In the genomic region with DNA sequence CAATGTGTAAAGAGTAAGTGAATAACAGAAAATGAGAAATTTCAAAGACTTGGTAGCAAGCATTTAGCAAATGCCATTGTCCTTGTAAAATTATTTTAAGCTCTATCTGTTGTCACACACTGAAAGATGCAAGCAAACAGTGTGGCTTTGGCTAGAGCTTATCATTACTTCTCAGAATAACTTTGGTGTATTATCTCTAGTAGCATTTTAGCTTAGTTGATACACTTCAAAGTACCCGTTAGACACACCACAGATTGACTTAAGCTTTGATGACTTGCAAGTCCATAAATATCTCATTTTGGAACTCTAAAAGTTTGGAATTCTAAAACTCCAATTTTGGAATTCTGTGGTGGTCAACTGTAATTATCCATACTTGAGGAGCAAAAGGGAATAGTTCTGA, we compare ENCODE assay signal across 13 cellular contexts.
"Had no signal": no experiment of that assay in that cellular context is flagged by ENCODE, and none has a peak within 500 bp of the region (broad histone marks: within the 10 kb centered on the region; RNA-seq: fewer than 3 reads in every experiment).

No MANE protein-coding gene starts in this region.

- ATAC-seq: activated CD8-positive, alpha-beta memory T cell treated with anti-CD3 and anti-CD28 coated beads, Interleukin-2, amount 10 ng/mL, durations not matched to agents 7 days and 5 days; activated T-cell treated with anti-CD3 and anti-CD28 coated beads, Interleukin-2, amount 50 U/mL, for 4 hours; SK-N-SH treated with all-trans-retinoic acid at 6 μM for 48 hours had no signal

- H3K27me3 Mint-ChIP-seq: activated CD8-positive, alpha-beta memory T cell treated with anti-CD3 and anti-CD28 coated beads, Interleukin-2, amount 10 ng/mL, durations not matched to agents 7 days and 5 days; activated naive CD8-positive, alpha-beta T cell treated with anti-CD3 and anti-CD28 coated beads for 36 hours had no signal

- H3K4me1 ChIP-seq: breast epithelium, prostate gland had no signal

- H3K27ac Mint-ChIP-seq: activated CD8-positive, alpha-beta memory T cell treated with anti-CD3 and anti-CD28 coated beads, Interleukin-2, amount 10 ng/mL, durations not matched to agents 7 days and 5 days; activated naive CD8-positive, alpha-beta T cell treated with anti-CD3 and anti-CD28 coated beads for 36 hours; natural killer cell; T-helper 1 cell treated with Interleukin-12 subunit alpha and Interleukin-12 subunit beta and Interleukin-4 antibody, amounts not matched to agents 30 μg/mL and 1 μg/mL, for 36 hours had no signal

- H3K27me3 ChIP-seq: breast epithelium, sigmoid colon, stomach had no signal

- H3K36me3 Mint-ChIP-seq: natural killer cell had no signal

- H3K4me1 Mint-ChIP-seq: activated naive CD8-positive, alpha-beta T cell treated with anti-CD3 and anti-CD28 coated beads for 36 hours had no signal

- H3K4me3 Mint-ChIP-seq: activated CD8-positive, alpha-beta memory T cell treated with anti-CD3 and anti-CD28 coated beads, Interleukin-2, amount 10 ng/mL, durations not matched to agents 7 days and 5 days; activated naive CD8-positive, alpha-beta T cell treated with anti-CD3 and anti-CD28 coated beads for 36 hours; activated T-cell treated with anti-CD3 and anti-CD28 coated beads, Interleukin-2, amount 50 U/mL, for 4 hours; natural killer cell; T-helper 1 cell treated with Interleukin-12 subunit alpha and Interleukin-12 subunit beta and Interleukin-4 antibody, amounts not matched to agents 30 μg/mL and 1 μg/mL, for 36 hours had no signal

- H3K9me3 Mint-ChIP-seq: activated T-cell treated with anti-CD3 and anti-CD28 coated beads, Interleukin-2, amount 50 U/mL, for 4 hours; natural killer cell; T-helper 1 cell treated with Interleukin-12 subunit alpha and Interleukin-12 subunit beta and Interleukin-4 antibody, amounts not matched to agents 30 μg/mL and 1 μg/mL, for 36 hours had no signal

- H3K9me3 ChIP-seq: breast epithelium, prostate gland, sigmoid colon, stomach, thoracic aorta had no signal

- H3K4me3 ChIP-seq: breast epithelium, prostate gland, sigmoid colon, stomach, thoracic aorta had no signal

- H3K36me3 ChIP-seq: breast epithelium, prostate gland, stomach, thoracic aorta had no signal

- DNase-seq: activated CD8-positive, alpha-beta memory T cell treated with anti-CD3 and anti-CD28 coated beads, Interleukin-2, amount 10 ng/mL, durations not matched to agents 7 days and 5 days; activated gamma-delta T cell; activated naive CD8-positive, alpha-beta T cell treated with anti-CD3 and anti-CD28 coated beads for 36 hours; activated T-cell treated with anti-CD3 and anti-CD28 coated beads, Interleukin-2, amount 50 U/mL, for 4 hours; hippocampal formation; natural killer cell; sigmoid colon; stomach had no signal

- H3K27ac ChIP-seq: prostate gland, sigmoid colon, stomach had no signal
